ENCODE assay signal across 28 cellular contexts in genomic region chr2:224366269-224366668, GRCh38. TPM values are rescaled to one million over a fixed set of nuclear protein-coding genes. Genes with fewer than 3 reads are reported as not detected.
DNase-seq lines count a peak whose midpoint lies in the region; ATAC-seq and TF ChIP-seq lines count a peak whose summit lies in the region.
"Had no signal": no experiment of that assay in that cellular context is flagged by ENCODE, and none has a peak within 500 bp of the region (broad histone marks: within the 10 kb centered on the region; RNA-seq: fewer than 3 reads in every experiment).

No MANE protein-coding gene starts in this region.

- H3K4me2 ChIP-seq in GM23248 (ENCODE audit: unreplicated experiment): no peak overlapping the region

- H3K36me3 ChIP-seq in GM23248 (ENCODE audit: low read depth): no peaks in the 10 kb centered on the region
- H3K36me3 ChIP-seq: gastrocnemius medialis, left ventricle myocardium inferior, spleen had no signal

- no peaks in the 10 kb centered on the region for H4K20me1 ChIP-seq in GM23248 (ENCODE audit: insufficient read depth)

- H3F3A ChIP-seq in GM23248 (ENCODE audit: insufficient read depth): no peaks in the 10 kb centered on the region

- no peaks in the 10 kb centered on the region for H3K27me3 ChIP-seq in GM23248 (replicated peaks; ENCODE audit: insufficient read depth)
- H3K27me3 ChIP-seq: gastrocnemius medialis, spleen, testis had no signal

- peak; percentile 17 for DNase-seq in GM23248
- peak; percentile 87 for DNase-seq in NCI-H1105 treated with DMSO at 0.1 percent for 48 hours (lab: John Stamatoyannopoulos, UW)
- DNase-seq in fibroblast of pulmonary artery (ENCODE audit: low read depth): peak; percentile 10
- no peak for DNase-seq in RPMI8226
- DNase-seq in activated CD4-positive, alpha-beta T cell treated with anti-CD3 and anti-CD28 coated beads, Interleukin-2, amount 50 U/mL, for 1 hour: no peak
- DNase-seq: activated CD4-positive, alpha-beta T cell treated with anti-CD3 and anti-CD28 coated beads, Interleukin-2, amount 50 U/mL, for 4 hours; activated naive CD4-positive, alpha-beta T cell treated with anti-CD3 and anti-CD28 coated beads, Interleukin-2, amount 50 U/mL, for 16 hours; Calu3; cerebellar nuclear complex; gastrocnemius medialis; hippocampal formation; left ventricle myocardium inferior; natural killer cell; NCI-H1436; spleen; stimulated activated CD4-positive, alpha-beta T cell treated with anti-CD3 and anti-CD28 coated beads, Interleukin-4, amount 100 ng/mL, for 24 hours; stimulated activated naive CD4-positive, alpha-beta T cell treated with Interleukin-2 at 50 U/mL for 16 hours; T-helper 9 cell; testis had no signal

- 61 to 72% methylated on average over 3 of the region's 3 CpGs for WGBS in GM23248 (ENCODE audit: low coverage in 1 of 2, low lambda C conversion rate in 2 of 2, missing lambda C conversion rate in 2 of 2), 2 experiments

- H3K79me2 ChIP-seq in GM23248 (ENCODE audit: insufficient read depth): no peaks in the 10 kb centered on the region

- ATAC-seq in SK-N-SH treated with all-trans-retinoic acid at 6 μM for 48 hours: peak; percentile 61
- no peak for ATAC-seq in activated CD4-positive, CD25-positive, alpha-beta regulatory T cell treated with anti-CD3 and anti-CD28 coated beads, Interleukin-2, amount 50 U/mL, for 24 hours
- ATAC-seq: gastrocnemius medialis, HCT116, HepG2, natural killer cell, WTC11 had no signal

- no peak overlapping the region for H3K9ac ChIP-seq in GM23248

- no peak for TF ChIP-seq CTCF in fibroblast of pulmonary artery (IDR thresholded peaks at IDR 0.05; ENCODE audit: low read length, missing control alignments)

- H3K4me1 ChIP-seq in GM23248 (ENCODE audit: insufficient read depth): no peaks in the 10 kb centered on the region
- H3K4me1 ChIP-seq: gastrocnemius medialis, left ventricle myocardium inferior, testis had no signal

- H3K27ac ChIP-seq in GM23248: no peak overlapping the region
- H3K27ac ChIP-seq: C4-2B, epithelial cell of prostate, gastrocnemius medialis, HL-60, left ventricle myocardium inferior, spleen, testis had no signal

- no peaks in the 10 kb centered on the region for H3K9me3 ChIP-seq in GM23248 (ENCODE audit: low read depth)
- H3K9me3 ChIP-seq: gastrocnemius medialis, left ventricle myocardium inferior, spleen, testis had no signal

- in situ Hi-C loops in GM23248 (cut with MboI): loop anchor here (10.0 kb wide), 1 partner anchor 279 kb away; no protein-coding TSS in a partner anchor

- no peaks in the 10 kb centered on the region for H3K9me2 ChIP-seq in GM23248 (ENCODE audit: insufficient read depth)

- H2AFZ ChIP-seq in GM23248: no peak overlapping the region

- H3K4me3 ChIP-seq in GM23248: no peak overlapping the region
- no peak overlapping the region for H3K4me3 ChIP-seq in fibroblast of pulmonary artery (replicated peaks; ENCODE audit: low read depth, low read length)
- H3K4me3 ChIP-seq: gastrocnemius medialis, left ventricle myocardium inferior, spleen, testis had no signal

TF ChIP-seq in SK-N-SH treated with all-trans-retinoic acid at 6 μM for 48 hours, 23 proteins besides CTCF, POLR2A, EP300 and RAD21:
- TF ChIP-seq GLIS3 (CRISPR knock-in tag; IDR thresholded peaks at IDR 0.05) (no peak), ZNF8 (CRISPR knock-in tag; IDR thresholded peaks at IDR 0.05) (no peak), BACH2 (CRISPR knock-in tag; IDR thresholded peaks at IDR 0.05; ENCODE audit: borderline replicate concordance) (no peak), PATZ1 (CRISPR knock-in tag; IDR thresholded peaks at IDR 0.05; ENCODE audit: borderline replicate concordance) (no peak), ARNTL (CRISPR knock-in tag; IDR thresholded peaks at IDR 0.05; ENCODE audit: borderline replicate concordance, low read depth) (no peak), ZNF565 (CRISPR knock-in tag; conservative IDR thresholded peaks at IDR 0.05; ENCODE audit: low read depth) (no peak)

RNA-seq across cellular contexts. Expression of gene FAM124B, which starts 35.6 kb away (rescaled TPM):
- total RNA-seq in GM23248 (2014; rRNA removed; shearing (Covaris generic)): not detected in 2 replicates
- not detected in 2 replicates for polyA plus RNA-seq in GM23248 (2016; fragmentation: Nextera tagmentation; extraction: Ambion mirVana)
- total RNA-seq: Calu3, HepG2, osteocyte had no signal
- polyA plus RNA-seq: HepG2 had no signal

Comparison
In these comparisons a context has a peak if more than half of its experiments do, and no peak if none do; other contexts are left out.
1. DNase-seq: peak in GM23248 (single experiment), NCI-H1105 treated with DMSO at 0.1 percent for 48 hours (single experiment) and fibroblast of pulmonary artery (single experiment); none in RPMI8226 (single experiment) and activated CD4-positive, alpha-beta T cell treated with anti-CD3 and anti-CD28 coated beads, Interleukin-2, amount 50 U/mL, for 1 hour (single experiment).